16 cellular contexts compared by ENCODE assay signal in genomic region chr21:38376235-38376634, GRCh38.
A peak's percentile ranks its signal among the peaks of the same experiment; 100 is the strongest.
DNase-seq lines count a peak whose midpoint lies in the region; ATAC-seq lines count a peak whose summit lies in the region.
"Had no signal": no experiment of that assay in that cellular context is flagged by ENCODE, and none has a peak within 500 bp of the region (broad histone marks: within the 10 kb centered on the region; RNA-seq: fewer than 3 reads in every experiment).

No MANE protein-coding gene starts in this region.

- no peaks in the 10 kb centered on the region for H3K27me3 ChIP-seq in neuronal stem cell (ENCODE audit: control insufficient read depth in 3 of 3, insufficient read depth in 3 of 3, low read depth in 1 of 3, low read length in 3 of 3)

- no peak overlapping the region for H2BK15ac ChIP-seq in neuronal stem cell (ENCODE audit: low read length)

- peak overlapping the region; percentile 40 for H2AFZ ChIP-seq in neuronal stem cell (ENCODE audit: low read length)

- H3K4me3 ChIP-seq in neuronal stem cell (ENCODE audit: low read length in 2 of 2): no peak overlapping the region

- H4K8ac ChIP-seq in neuronal stem cell (ENCODE audit: low read depth, low read length): no peak overlapping the region

- no peak overlapping the region for H2BK5ac ChIP-seq in neuronal stem cell (ENCODE audit: low read length)

- no peak overlapping the region for H2BK12ac ChIP-seq in neuronal stem cell (ENCODE audit: low read length)

- H3K18ac ChIP-seq in neuronal stem cell (ENCODE audit: low read length): no peak overlapping the region

- no peak overlapping the region for H3K27ac ChIP-seq in neuronal stem cell (replicated peaks; ENCODE audit: low read length)

- H3K36me3 ChIP-seq in neuronal stem cell (replicated peaks in 1 of 2; ENCODE audit: control insufficient read depth in 2 of 2, insufficient read depth in 2 of 2, low read length in 2 of 2): no peaks in the 10 kb centered on the region

- no peak overlapping the region for H2AK5ac ChIP-seq in neuronal stem cell (ENCODE audit: low read depth, low read length)

- no peak overlapping the region for H3K23ac ChIP-seq in neuronal stem cell (ENCODE audit: low read depth, low read length, poor library complexity)

- H3K14ac ChIP-seq in neuronal stem cell (ENCODE audit: low read length): no peak overlapping the region

- H3K4ac ChIP-seq in neuronal stem cell (ENCODE audit: low read length): no peak overlapping the region

- no peak overlapping the region for H3K9ac ChIP-seq in neuronal stem cell (ENCODE audit: low read depth, low read length, poor library complexity)

- intact Hi-C loops in left ventricle myocardium superior (cut with micrococcal nuclease): no loop called here

- no peak overlapping the region for H4K91ac ChIP-seq in neuronal stem cell (ENCODE audit: low read depth, low read length, poor library complexity)

- H3K9me3 ChIP-seq in neuronal stem cell (replicated peaks in 1 of 2; ENCODE audit: control insufficient read depth in 2 of 2, insufficient read depth in 1 of 2, low read depth in 1 of 2, low read length in 2 of 2): peaks cover 0 to 1% of the 10 kb centered on the region in 2 donors

- no CpG with 5 or more reads among the region's 11 CpGs for WGBS in neuronal stem cell (ENCODE audit: extremely low coverage in 2 of 2, insufficient read length in 2 of 2, insufficient replicate concordance in 1 of 2), 2 donors

- H3K4me2 ChIP-seq in neuronal stem cell (ENCODE audit: insufficient read depth, low read length, poor library complexity, severe bottlenecking): no peak overlapping the region

- no peak overlapping the region for H2BK120ac ChIP-seq in neuronal stem cell (ENCODE audit: low read depth, low read length)

- H3K4me1 ChIP-seq in neuronal stem cell (ENCODE audit: control insufficient read depth in 2 of 2, insufficient read depth in 1 of 2, low read depth in 1 of 2, low read length in 2 of 2): no peaks in the 10 kb centered on the region

- ATAC-seq in left ventricle myocardium superior: peak; percentile 67
- ATAC-seq in HG03439 (IDR thresholded peaks at IDR 0.05; ENCODE audit: unreplicated experiment): no peak
- ATAC-seq in HG03432 (IDR thresholded peaks at IDR 0.05; ENCODE audit: unreplicated experiment): no peak
- ATAC-seq: naive thymus-derived CD8-positive, alpha-beta T cell; T-helper 17 cell had no signal

- DNase-seq in CD1c-positive myeloid dendritic cell (ENCODE audit: extremely low spot score) (peak; percentile 63), UCSD-AML1 (lab: John Stamatoyannopoulos, UW; ENCODE audit: unreplicated experiment) (peak; percentile 84), left ventricle myocardium superior (no peak), neuronal stem cell (ENCODE audit: low spot score) (no peak), NCI-H146 (lab: John Stamatoyannopoulos, UW) (no peak), EL (no peak)
- DNase-seq: activated T-cell treated with anti-CD3 and anti-CD28 coated beads, Interleukin-2, amount 50 U/mL, for 24 hours; DMS153; effector CD4-positive, alpha-beta T cell; hippocampal formation; naive thymus-derived CD8-positive, alpha-beta T cell; NCI-H345; substantia nigra; T-helper 17 cell had no signal

- H3K79me1 ChIP-seq in neuronal stem cell (ENCODE audit: low read depth, low read length): no peaks in the 10 kb centered on the region

Comparison
In these comparisons a context has a peak if more than half of its experiments do, and no peak if none do; other contexts are left out.
1. DNase-seq: peak in CD1c-positive myeloid dendritic cell (single experiment) and UCSD-AML1 (single experiment); none in left ventricle myocardium superior (single experiment), neuronal stem cell (single experiment), NCI-H146 (single experiment) and EL (single experiment).